ENCODE assay signal across 8 cellular contexts in genomic region chrX:120468479-120468824, GRCh38. TPM values are rescaled to one million over a fixed set of nuclear protein-coding genes. Genes with fewer than 3 reads are reported as not detected.
A peak's percentile ranks its signal among the peaks of the same experiment; 100 is the strongest.
DNase-seq lines count a peak whose midpoint lies in the region; ATAC-seq and TF ChIP-seq lines count a peak whose summit lies in the region.

No MANE protein-coding gene starts in this region.

- POLR2A ChIA-PET in GM10248 (lab: Yijun Ruan, JAX) = no interaction called here

- peaks cover 11 to 30% of the 10 kb centered on the region in 2 donors for H3K4me1 ChIP-seq in gastrocnemius medialis

- H3K36me3 Mint-ChIP-seq in T-helper 17 cell (ENCODE audit: low read depth) = peaks cover 4% of the 10 kb centered on the region

- H3K9me3 ChIP-seq in T-helper 17 cell (ENCODE audit: control insufficient read depth, low read length, poor library complexity, severe bottlenecking) (no peaks in the 10 kb centered on the region), gastrocnemius medialis (no peaks in the 10 kb centered on the region)

- no peaks in the 10 kb centered on the region for H3K27me3 Mint-ChIP-seq in T-helper 17 cell

- H3K27me3 ChIP-seq in gastrocnemius medialis = no peaks in the 10 kb centered on the region

- CTCF ChIA-PET in GM10248 (lab: Yijun Ruan, JAX) = no interaction called here

- in situ Hi-C loops in gastrocnemius medialis (cut with MboI; ENCODE audit: low sequenced_read_pairs in 4 of 4) = loop anchor here in 3 of 4 donors (25.0 kb wide), 2 partner anchors 106 to 231 kb away; partner anchors contain the start of gene ATP1B4 (in 1 of the 3)

- intact Hi-C loops in gastrocnemius medialis (cut with DNase I; ENCODE audit: low total_unique reads) = loop anchor here (2.0 kb wide), 1 partner anchor 18 kb away; no protein-coding TSS in a partner anchor

- DNase-seq in T-helper 17 cell (no peak), fibroblast of villous mesenchyme (ENCODE audit: low read depth) (no peak), gastrocnemius medialis (no peak), glomerular visceral epithelial cell (ENCODE audit: extremely low spot score) (no peak), GM10248 (ENCODE audit: extremely low spot score) (no peak), NCI-H524 treated with DMSO at 0.1 percent for 48 hours (lab: John Stamatoyannopoulos, UW) (no peak)
- DNase-seq in effector CD4-positive, alpha-beta T cell = no peak

- no peak for TF ChIP-seq CTCF in fibroblast of villous mesenchyme (IDR thresholded peaks at IDR 0.05; ENCODE audit: insufficient read depth, low read depth, low read length)
- no peak for TF ChIP-seq CTCF in gastrocnemius medialis (IDR thresholded peaks at IDR 0.05 in 4 of 5, conservative IDR thresholded peaks at IDR 0.05 in 1 of 5)
- TF ChIP-seq CTCF in GM10248 (IDR thresholded peaks at IDR 0.05; ENCODE audit: control extremely low read depth, extremely low read depth, low read depth, missing control alignments) = no peak

- H3K4me3 ChIP-seq in fibroblast of villous mesenchyme (ENCODE audit: low read depth, low read length) (peak overlapping the region; percentile 78), gastrocnemius medialis (peak overlapping the region; percentile 63 to 82 (median 76))

- ATAC-seq in GM18502 (IDR thresholded peaks at IDR 0.05; ENCODE audit: poor library complexity, unreplicated experiment) = peak; percentile 1
- no peak for ATAC-seq in T-helper 17 cell
- ATAC-seq in gastrocnemius medialis = peak; percentile 10 to 15

- peaks cover 11% of the 10 kb centered on the region for H3K4me1 Mint-ChIP-seq in T-helper 17 cell

- peak overlapping the region; percentile 95 to 97 (median 95) for H3K27ac ChIP-seq in gastrocnemius medialis

- TF ChIP-seq POLR2A in gastrocnemius medialis (IDR thresholded peaks at IDR 0.05) = no peak

- peak overlapping the region; percentile 93 for H3K27ac Mint-ChIP-seq in T-helper 17 cell

- H3K4me3 Mint-ChIP-seq in T-helper 17 cell = peak overlapping the region; percentile 95

- H3K36me3 ChIP-seq in gastrocnemius medialis = no peaks in the 10 kb centered on the region

RNA-seq across cellular contexts. Expression of gene LAMP2, which starts 0.6 kb away (rescaled TPM):
- total RNA-seq in T-helper 17 cell = 10 to 100 TPM; 24.9 to 26.5 TPM
- 129 and 153 TPM in 2 replicates for total RNA-seq in fibroblast of villous mesenchyme
- total RNA-seq in gastrocnemius medialis = 100 to 1,000 TPM in 3 of 4 donors, 10 to 100 TPM in 1; 70.0 to 112 (median 110) TPM
